In the genomic region with DNA sequence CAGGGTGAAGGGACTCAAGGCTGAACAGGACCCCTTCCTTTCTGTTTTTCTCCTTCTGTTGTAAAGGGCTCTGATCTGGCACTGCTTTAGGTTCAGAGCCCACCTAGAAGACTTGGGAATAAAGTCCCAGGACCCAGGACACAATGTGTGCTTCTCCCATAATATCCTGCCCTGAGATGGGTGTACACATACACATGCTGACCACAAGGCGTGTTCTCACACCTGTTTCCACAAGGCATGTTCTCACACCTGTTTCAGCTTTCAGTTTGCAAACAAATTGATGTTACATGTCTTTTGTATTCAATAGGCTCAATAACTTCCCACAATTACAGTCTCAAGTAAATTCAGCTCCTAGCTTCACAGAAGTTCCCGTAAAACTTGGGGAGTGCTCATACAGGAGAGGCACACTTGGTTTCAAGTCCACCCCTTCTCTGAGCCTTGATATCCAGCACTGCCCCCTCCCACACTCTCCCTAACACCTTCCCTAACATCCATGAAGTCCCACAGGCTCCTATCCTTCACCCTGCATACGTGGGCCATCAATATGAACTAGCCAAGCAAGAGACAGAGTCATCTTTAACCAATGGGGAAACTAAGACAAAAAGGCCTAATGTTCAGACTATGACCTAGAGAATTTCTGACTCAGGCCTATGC, we compare ENCODE assay signal across 17 cellular contexts.
"Had no signal": no experiment of that assay in that cellular context is flagged by ENCODE, and none has a peak within 500 bp of the region (broad histone marks: within the 10 kb centered on the region; RNA-seq: fewer than 3 reads in every experiment).

No MANE protein-coding gene starts in this region.

- H3K27me3 Mint-ChIP-seq: naive B cell had no signal

- H3K27me3 ChIP-seq: gastrocnemius medialis, heart right ventricle, sigmoid colon, stomach, transverse colon had no signal

- H3K9me3 ChIP-seq: gastrocnemius medialis, heart right ventricle, sigmoid colon, stomach, thoracic aorta, transverse colon had no signal

- H3K4me3 ChIP-seq: coronary artery, gastrocnemius medialis, heart right ventricle, sigmoid colon, stomach, thoracic aorta, transverse colon had no signal

- H3K4me3 Mint-ChIP-seq: naive B cell, nephron had no signal

- H3K9me3 Mint-ChIP-seq: naive B cell, nephron had no signal

- DNase-seq: effector CD4-positive, alpha-beta T cell; gastrocnemius medialis; heart right ventricle; hypothalamus; kidney glomerular epithelial cell; mammary epithelial cell; naive B cell; sigmoid colon; small intestine; stimulated activated CD4-positive, alpha-beta T cell treated with anti-CD3 and anti-CD28 coated beads, Interleukin-12 subunit alpha, Interleukin-12 subunit beta, amount 100 ng/mL, for 4 hours; stimulated activated naive CD4-positive, alpha-beta T cell; stomach; substantia nigra; transverse colon had no signal

- H3K4me1 ChIP-seq: sigmoid colon, stomach, transverse colon had no signal

- H3K27ac ChIP-seq: coronary artery, gastrocnemius medialis, heart right ventricle, sigmoid colon, stomach, thoracic aorta, transverse colon had no signal
